In the genomic region with DNA sequence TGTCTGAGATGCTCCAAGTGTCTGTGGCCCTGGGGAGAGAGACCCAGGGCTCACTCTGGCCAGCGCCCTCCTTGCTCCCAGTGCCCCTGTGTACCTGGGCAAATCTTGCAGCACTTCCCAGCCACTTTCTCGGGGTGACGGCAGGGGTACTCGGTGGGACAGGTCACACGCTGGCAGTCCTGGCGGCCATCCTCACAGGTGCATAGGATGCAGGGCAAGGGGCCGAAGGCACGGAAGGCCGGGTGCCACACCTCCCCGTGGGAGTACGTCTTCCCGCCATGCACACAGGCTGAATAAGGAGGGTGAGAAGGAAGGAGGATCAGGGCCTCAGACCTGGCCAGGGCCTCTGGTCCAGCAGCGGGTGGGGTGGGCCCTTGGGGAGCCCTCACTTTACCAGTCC, we compare ENCODE assay signal across 9 cellular contexts. TPM values are rescaled to one million over a fixed set of nuclear protein-coding genes. Genes with fewer than 3 reads are reported as not detected.
"Had no signal": no experiment of that assay in that cellular context is flagged by ENCODE, and none has a peak within 500 bp of the region (broad histone marks: within the 10 kb centered on the region; RNA-seq: fewer than 3 reads in every experiment).

No MANE protein-coding gene starts in this region.

- H3K4me3 ChIP-seq: GM23338, K562 had no signal

- H3K4me2 ChIP-seq: GM23338 had no signal

- FAIRE-seq: H1, H54 had no signal

- DNase-seq: H9, HCEC 1CT, KG1 had no signal

- H3K27ac ChIP-seq: HL-60 had no signal

RNA-seq across cellular contexts. Expression of gene CHRDL2, which starts 28.0 kb away (rescaled TPM):
- total RNA-seq: HT1080, K562 had no signal
- polyA plus RNA-seq: GM23338, K562 had no signal
